ENCODE assay signal across 19 cellular contexts in the genomic region with DNA sequence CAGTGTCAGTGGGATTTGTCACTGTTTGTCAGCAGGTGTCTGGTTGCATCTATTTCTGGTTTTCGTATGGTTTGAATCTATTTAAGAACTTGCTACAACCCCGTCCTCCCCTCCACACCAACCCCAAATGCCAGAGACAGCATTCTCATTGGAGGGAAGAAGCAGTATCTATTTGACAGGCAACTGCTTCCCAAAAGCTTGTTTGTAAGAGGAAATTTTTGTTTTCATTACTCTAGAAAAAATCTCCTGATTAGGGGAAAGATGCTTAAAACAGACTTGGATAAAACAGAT. TPM values are rescaled to one million over a fixed set of nuclear protein-coding genes. Genes with fewer than 3 reads are reported as not detected.
"Had no signal": no experiment of that assay in that cellular context is flagged by ENCODE, and none has a peak within 500 bp of the region (broad histone marks: within the 10 kb centered on the region; RNA-seq: fewer than 3 reads in every experiment).

No MANE protein-coding gene starts in this region.

- H3K4me3 ChIP-seq: colonic mucosa, lower lobe of right lung, psoas muscle, right lobe of liver, transverse colon had no signal

- H3K4me1 ChIP-seq: colonic mucosa, lower lobe of right lung, transverse colon had no signal

- H3K9me3 ChIP-seq: colonic mucosa, lower lobe of right lung, psoas muscle, right lobe of liver, transverse colon had no signal

- H3K4me1 Mint-ChIP-seq: activated CD4-positive, alpha-beta T cell treated with anti-CD3 and anti-CD28 coated beads, Interleukin-2, amount 10 ng/mL, durations not matched to agents 7 days and 5 days; activated naive CD4-positive, alpha-beta T cell treated with anti-CD3 and anti-CD28 coated beads, Interleukin-2, amount 10 ng/mL, durations not matched to agents 7 days and 5 days; activated T-helper 17 cell treated with anti-CD3 and anti-CD28 coated beads, Interleukin-2, amount 50 U/mL, for 72 hours; immature natural killer cell; natural killer cell; stimulated activated naive B cell treated with anti-CD40 and anti-IgM and Interleukin-4, amounts not matched to agents 10 μg/mL and 1 μg/mL and 100 μg/mL, for 72 hours had no signal

- H3K27ac ChIP-seq: colonic mucosa, lower lobe of right lung, psoas muscle, right lobe of liver, transverse colon had no signal

- H3K36me3 ChIP-seq: colonic mucosa, lower lobe of right lung, right lobe of liver, transverse colon had no signal

- H3K9me3 Mint-ChIP-seq: activated CD4-positive, alpha-beta T cell treated with anti-CD3 and anti-CD28 coated beads, Interleukin-2, amount 10 ng/mL, durations not matched to agents 7 days and 5 days; activated naive CD4-positive, alpha-beta T cell treated with anti-CD3 and anti-CD28 coated beads, Interleukin-2, amount 10 ng/mL, durations not matched to agents 7 days and 5 days; activated T-helper 17 cell treated with anti-CD3 and anti-CD28 coated beads, Interleukin-2, amount 50 U/mL, for 72 hours; immature natural killer cell; natural killer cell; stimulated activated naive B cell treated with anti-CD40 and anti-IgM and Interleukin-4, amounts not matched to agents 10 μg/mL and 1 μg/mL and 100 μg/mL, for 72 hours had no signal

- H3K27me3 ChIP-seq: colonic mucosa, right lobe of liver had no signal

- FAIRE-seq: frontal cortex had no signal

- DNase-seq: activated CD4-positive, alpha-beta T cell treated with anti-CD3 and anti-CD28 coated beads, Interleukin-2, amount 10 ng/mL, durations not matched to agents 7 days and 5 days; activated CD8-positive, alpha-beta memory T cell treated with anti-CD3 and anti-CD28 coated beads for 24 hours; activated naive CD4-positive, alpha-beta T cell treated with anti-CD3 and anti-CD28 coated beads, Interleukin-2, amount 10 ng/mL, durations not matched to agents 7 days and 5 days; caudate nucleus; colonic mucosa; immature natural killer cell; left cardiac atrium; lower lobe of right lung; natural killer cell; psoas muscle; right lobe of liver; stimulated activated CD4-positive, alpha-beta T cell treated with anti-CD3 and anti-CD28 coated beads, Interleukin-2, amount 100 ng/mL, for 24 hours; stimulated activated naive B cell treated with anti-CD40 and anti-IgM and Interleukin-4, amounts not matched to agents 10 μg/mL and 1 μg/mL and 100 μg/mL, for 72 hours; transverse colon had no signal

- ATAC-seq: activated T-helper 17 cell treated with anti-CD3 and anti-CD28 coated beads, Interleukin-2, amount 50 U/mL, for 72 hours; left cardiac atrium; lower lobe of right lung; natural killer cell; psoas muscle; right lobe of liver; stimulated activated naive B cell treated with anti-CD40 and anti-IgM and Interleukin-4, amounts not matched to agents 10 μg/mL and 1 μg/mL and 100 μg/mL, for 72 hours had no signal

- H3K27ac Mint-ChIP-seq: activated CD4-positive, alpha-beta T cell treated with anti-CD3 and anti-CD28 coated beads, Interleukin-2, amount 10 ng/mL, durations not matched to agents 7 days and 5 days; activated naive CD4-positive, alpha-beta T cell treated with anti-CD3 and anti-CD28 coated beads, Interleukin-2, amount 10 ng/mL, durations not matched to agents 7 days and 5 days; activated T-helper 17 cell treated with anti-CD3 and anti-CD28 coated beads, Interleukin-2, amount 50 U/mL, for 72 hours; immature natural killer cell; natural killer cell; stimulated activated naive B cell treated with anti-CD40 and anti-IgM and Interleukin-4, amounts not matched to agents 10 μg/mL and 1 μg/mL and 100 μg/mL, for 72 hours had no signal

- H3K4me3 Mint-ChIP-seq: activated CD4-positive, alpha-beta T cell treated with anti-CD3 and anti-CD28 coated beads, Interleukin-2, amount 10 ng/mL, durations not matched to agents 7 days and 5 days; activated naive CD4-positive, alpha-beta T cell treated with anti-CD3 and anti-CD28 coated beads, Interleukin-2, amount 10 ng/mL, durations not matched to agents 7 days and 5 days; activated T-helper 17 cell treated with anti-CD3 and anti-CD28 coated beads, Interleukin-2, amount 50 U/mL, for 72 hours; immature natural killer cell; natural killer cell; stimulated activated naive B cell treated with anti-CD40 and anti-IgM and Interleukin-4, amounts not matched to agents 10 μg/mL and 1 μg/mL and 100 μg/mL, for 72 hours had no signal

- H3K36me3 Mint-ChIP-seq: activated naive CD4-positive, alpha-beta T cell treated with anti-CD3 and anti-CD28 coated beads, Interleukin-2, amount 10 ng/mL, durations not matched to agents 7 days and 5 days; immature natural killer cell; natural killer cell; stimulated activated naive B cell treated with anti-CD40 and anti-IgM and Interleukin-4, amounts not matched to agents 10 μg/mL and 1 μg/mL and 100 μg/mL, for 72 hours had no signal

RNA-seq across cellular contexts. Expression of a gene that starts 54.4 kb away (rescaled TPM):
- total RNA-seq: activated CD4-positive, alpha-beta T cell treated with anti-CD3 and anti-CD28 coated beads, Interleukin-2, amount 10 ng/mL, durations not matched to agents 7 days and 5 days; fibroblast of lung; mononuclear cell; natural killer cell; osteoblast had no signal
- polyA plus RNA-seq: immature natural killer cell had no signal
